ENCODE assay signal across 8 cellular contexts in genomic region chr17:10013360-10014112, GRCh38.
A peak's percentile ranks its signal among the peaks of the same experiment; 100 is the strongest.
DNase-seq lines count a peak whose midpoint lies in the region; ATAC-seq and TF ChIP-seq lines count a peak whose summit lies in the region.

No MANE protein-coding gene starts in this region.

- no peaks in the 10 kb centered on the region for H3K9me3 ChIP-seq in right atrium auricular region

- H3K4me3 ChIP-seq in right atrium auricular region, result no peak overlapping the region

- H3K27ac ChIP-seq in right atrium auricular region, result peak overlapping the region; percentile 5 to 9

- DNase-seq in GF-D8 (lab: John Stamatoyannopoulos, UW), result peak; percentile 74
- DNase-seq in right atrium auricular region (ENCODE audit: low spot score), result no peak
- no peak for DNase-seq in NCI-H1092 (lab: John Stamatoyannopoulos, UW)
- DNase-seq in activated CD4-positive, CD25-positive, alpha-beta regulatory T cell treated with anti-CD3 and anti-CD28 coated beads, Interleukin-2, amount 50 U/mL, for 72 hours, result no peak
- no peak for DNase-seq in kidney glomerular epithelial cell (lab: John Stamatoyannopoulos, UW)
- no peak for DNase-seq in NCI-H187 treated with DMSO at 0.1 percent for 48 hours (lab: John Stamatoyannopoulos, UW)

- H3K27me3 ChIP-seq in right atrium auricular region, result no peaks in the 10 kb centered on the region

- no peak for TF ChIP-seq CTCF in right atrium auricular region (IDR thresholded peaks at IDR 0.05)

- ATAC-seq in GM21367 (IDR thresholded peaks at IDR 0.05; ENCODE audit: unreplicated experiment) (peak; percentile 59), HG03442 (IDR thresholded peaks at IDR 0.05; ENCODE audit: unreplicated experiment) (peak; percentile 66)

- H3K4me1 ChIP-seq in right atrium auricular region, result peaks cover 0 to 16% of the 10 kb centered on the region in 2 donors

- no peaks in the 10 kb centered on the region for H3K36me3 ChIP-seq in right atrium auricular region
